ENCODE assay signal across 11 cellular contexts in genomic region chr3:187210555-187211327, GRCh38. TPM values are rescaled to one million over a fixed set of nuclear protein-coding genes. Genes with fewer than 3 reads are reported as not detected.
A peak's percentile ranks its signal among the peaks of the same experiment; 100 is the strongest.
DNase-seq lines count a peak whose midpoint lies in the region; ATAC-seq and TF ChIP-seq lines count a peak whose summit lies in the region.
"Had no signal": no experiment of that assay in that cellular context is flagged by ENCODE, and none has a peak within 500 bp of the region (broad histone marks: within the 10 kb centered on the region; RNA-seq: fewer than 3 reads in every experiment).

No MANE protein-coding gene starts in this region.

- no peaks in the 10 kb centered on the region for H3K36me3 ChIP-seq in esophagus muscularis mucosa

- H3K36me3 Mint-ChIP-seq in Calu3 (ENCODE audit: insufficient read depth, unreplicated experiment) = no peaks in the 10 kb centered on the region
- no peaks in the 10 kb centered on the region for H3K36me3 Mint-ChIP-seq in stimulated activated effector memory CD8-positive, alpha-beta T cell treated with anti-CD3 and anti-CD28 coated beads, Interleukin-12 subunit alpha, Interleukin-12 subunit beta, amount 100 ng/mL, for 72 hours

- peaks cover 22 to 62% (median 54%) of the 10 kb centered on the region in 4 donors for H3K4me1 ChIP-seq in esophagus muscularis mucosa

- no peak for TF ChIP-seq POLR2A in esophagus muscularis mucosa (IDR thresholded peaks at IDR 0.05; ENCODE audit: low read depth)

- intact Hi-C loops in esophagus muscularis mucosa (cut with DNase I) (no loop called here), Calu3 (cut with micrococcal nuclease; ENCODE audit: unreplicated experiment) (no loop called here)

- 70% methylated on average over 5 of the region's 5 CpGs for WGBS in esophagus muscularis mucosa

- no peak overlapping the region for H3K4me3 ChIP-seq in esophagus muscularis mucosa

- CTCF ChIA-PET in Calu3 (lab: Charles Lee) = interaction anchor here (0.5 to 1.8 kb wide), 8 partner anchors 9 to 469 kb away, joined by 3 to 10 read pairs (median 4); no protein-coding TSS in a partner anchor

- no TSS peak for BruUV-seq in Calu3 (replicated peaks; lab: Mats Ljungman, UMichigan)

- no peak overlapping the region for H3K4me3 Mint-ChIP-seq in Calu3 (ENCODE audit: low read depth, unreplicated experiment)
- no peak overlapping the region for H3K4me3 Mint-ChIP-seq in stimulated activated effector memory CD8-positive, alpha-beta T cell treated with anti-CD3 and anti-CD28 coated beads, Interleukin-12 subunit alpha, Interleukin-12 subunit beta, amount 100 ng/mL, for 72 hours
- H3K4me3 Mint-ChIP-seq: activated naive CD8-positive, alpha-beta T cell had no signal

- DNase-seq in esophagus muscularis mucosa (ENCODE audit: extremely low spot score) (no peak), putamen (ENCODE audit: low spot score) (peak; percentile 50), SK-N-DZ (ENCODE audit: low spot score) (no peak), Calu3 (no peak), COLO668 (lab: John Stamatoyannopoulos, UW; ENCODE audit: unreplicated experiment) (no peak)
- no peak for DNase-seq in stimulated activated effector memory CD8-positive, alpha-beta T cell treated with anti-CD3 and anti-CD28 coated beads, Interleukin-12 subunit alpha, Interleukin-12 subunit beta, amount 100 ng/mL, for 72 hours (ENCODE audit: low spot score in 2 of 2)
- DNase-seq: left colon had no signal

- no peak for TF ChIP-seq EP300 in esophagus muscularis mucosa (IDR thresholded peaks at IDR 0.05)

- H3K4me1 Mint-ChIP-seq in Calu3 (ENCODE audit: low read depth, unreplicated experiment) = peaks cover 40% of the 10 kb centered on the region
- H3K4me1 Mint-ChIP-seq in stimulated activated effector memory CD8-positive, alpha-beta T cell treated with anti-CD3 and anti-CD28 coated beads, Interleukin-12 subunit alpha, Interleukin-12 subunit beta, amount 100 ng/mL, for 72 hours = no peaks in the 10 kb centered on the region

- peaks cover 3% of the 10 kb centered on the region for H3K27me3 Mint-ChIP-seq in Calu3 (ENCODE audit: unreplicated experiment)

- H3K9me3 ChIP-seq in esophagus muscularis mucosa = no peaks in the 10 kb centered on the region

- no peaks in the 10 kb centered on the region for H3K27me3 ChIP-seq in esophagus muscularis mucosa

- peak overlapping the region in 3 of 4 donors; percentile 24 to 58 (median 50) for H3K27ac ChIP-seq in esophagus muscularis mucosa (replicated peaks in 1 of 4)
- H3K27ac ChIP-seq: KMS-11 had no signal

- H3K9me3 Mint-ChIP-seq in Calu3 (ENCODE audit: low read depth, unreplicated experiment) = peaks cover 11% of the 10 kb centered on the region
- peaks cover 2% of the 10 kb centered on the region for H3K9me3 Mint-ChIP-seq in stimulated activated effector memory CD8-positive, alpha-beta T cell treated with anti-CD3 and anti-CD28 coated beads, Interleukin-12 subunit alpha, Interleukin-12 subunit beta, amount 100 ng/mL, for 72 hours

- ATAC-seq in GM18870 (IDR thresholded peaks at IDR 0.05; ENCODE audit: unreplicated experiment) = peak; percentile 97
- peak; percentile 91 for ATAC-seq in HG03196 (IDR thresholded peaks at IDR 0.05; ENCODE audit: unreplicated experiment)
- ATAC-seq in stimulated activated effector memory CD8-positive, alpha-beta T cell treated with anti-CD3 and anti-CD28 coated beads, Interleukin-12 subunit alpha, Interleukin-12 subunit beta, amount 100 ng/mL, for 72 hours = no peak
- ATAC-seq: left colon had no signal

- TF ChIP-seq CTCF in esophagus muscularis mucosa (IDR thresholded peaks at IDR 0.05) (no peak), Calu3 (IDR thresholded peaks at IDR 0.05; ENCODE audit: unreplicated experiment) (no peak)

- no peak overlapping the region for H3K27ac Mint-ChIP-seq in Calu3 (ENCODE audit: unreplicated experiment)
- no peak overlapping the region for H3K27ac Mint-ChIP-seq in stimulated activated effector memory CD8-positive, alpha-beta T cell treated with anti-CD3 and anti-CD28 coated beads, Interleukin-12 subunit alpha, Interleukin-12 subunit beta, amount 100 ng/mL, for 72 hours
- H3K27ac Mint-ChIP-seq: activated naive CD8-positive, alpha-beta T cell had no signal

RNA-seq across cellular contexts. Expression of gene RTP1, which starts 13.5 kb away (rescaled TPM):
- total RNA-seq in esophagus muscularis mucosa (not detected), Calu3 (2022) (not detected in 2 replicates)
- not detected in 2 replicates for polyA plus RNA-seq in SK-N-DZ (2014; cell fraction: cytosol; rRNA removed)
- not detected in 2 replicates for polyA plus RNA-seq in SK-N-DZ (2014; cell fraction: nucleus; rRNA removed)
- total RNA-seq: left colon had no signal
